ENCODE assay signal across 8 cellular contexts in genomic region chr16:23597003-23597756, GRCh38. TPM values are rescaled to one million over a fixed set of nuclear protein-coding genes. Genes with fewer than 3 reads are reported as not detected.
DNase-seq lines count a peak whose midpoint lies in the region; ATAC-seq and TF ChIP-seq lines count a peak whose summit lies in the region.

No MANE protein-coding gene starts in this region.

- H3K4me3 ChIP-seq in lower leg skin (ENCODE audit: low read depth, poor library complexity, severe bottlenecking): no peak overlapping the region

- 81 to 84% methylated on average over 11 of the region's 11 CpGs for WGBS in lower leg skin, 2 donors

- no peak for TF ChIP-seq POLR2A in lower leg skin (IDR thresholded peaks at IDR 0.05)

- peak overlapping the region; percentile 14 for H3K4me3 Mint-ChIP-seq in activated CD8-positive, alpha-beta memory T cell treated with anti-CD3 and anti-CD28 coated beads, Interleukin-2, amount 10 ng/mL, durations not matched to agents 7 days and 5 days
- peak overlapping the region; percentile 59 for H3K4me3 Mint-ChIP-seq in activated T-helper 2 cell treated with anti-CD3 and anti-CD28 coated beads, Interferon-gamma antibody, Interleukin-2, Interleukin-4, amounts not matched to agents 10 μg/mL and 5 μg/mL and 100 μg/mL, durations not matched to agents 14 hours and 24 hours and 36 hours (ENCODE audit: low read depth)

- H3K9me3 Mint-ChIP-seq in activated CD8-positive, alpha-beta memory T cell treated with anti-CD3 and anti-CD28 coated beads, Interleukin-2, amount 10 ng/mL, durations not matched to agents 7 days and 5 days (ENCODE audit: low read depth): no peaks in the 10 kb centered on the region
- H3K9me3 Mint-ChIP-seq in activated T-helper 2 cell treated with anti-CD3 and anti-CD28 coated beads, Interferon-gamma antibody, Interleukin-2, Interleukin-4, amounts not matched to agents 10 μg/mL and 5 μg/mL and 100 μg/mL, durations not matched to agents 14 hours and 24 hours and 36 hours: no peaks in the 10 kb centered on the region

- DNase-seq in activated CD8-positive, alpha-beta memory T cell treated with anti-CD3 and anti-CD28 coated beads, Interleukin-2, amount 10 ng/mL, durations not matched to agents 7 days and 5 days: peak; percentile 52
- DNase-seq in activated CD8-positive, alpha-beta memory T cell treated with anti-CD3 and anti-CD28 coated beads, Interleukin-2, amount 50 U/mL, for 48 hours: no peak
- peak; percentile 38 for DNase-seq in NCI-H460 (ENCODE audit: extremely low read depth, low read depth)
- peak; percentile 12 for DNase-seq in activated T-helper 2 cell treated with anti-CD3 and anti-CD28 coated beads, Interferon-gamma antibody, Interleukin-2, Interleukin-4, amounts not matched to agents 10 μg/mL and 5 μg/mL and 100 μg/mL, durations not matched to agents 14 hours and 24 hours and 36 hours (ENCODE audit: low spot score)
- peak; percentile 88 for DNase-seq in islet precursor cell
- no peak for DNase-seq in lower leg skin (ENCODE audit: low spot score in 2 of 2)
- no peak for DNase-seq in omental fat pad (ENCODE audit: low spot score)
- no peak for DNase-seq in dedifferentiated amniotic fluid mesenchymal stem cell (ENCODE audit: extremely low spot score)

- no peaks in the 10 kb centered on the region for H3K27me3 Mint-ChIP-seq in activated CD8-positive, alpha-beta memory T cell treated with anti-CD3 and anti-CD28 coated beads, Interleukin-2, amount 10 ng/mL, durations not matched to agents 7 days and 5 days
- no peaks in the 10 kb centered on the region for H3K27me3 Mint-ChIP-seq in activated T-helper 2 cell treated with anti-CD3 and anti-CD28 coated beads, Interferon-gamma antibody, Interleukin-2, Interleukin-4, amounts not matched to agents 10 μg/mL and 5 μg/mL and 100 μg/mL, durations not matched to agents 14 hours and 24 hours and 36 hours (ENCODE audit: low read depth)

- CTCF ChIA-PET in activated CD8-positive, alpha-beta memory T cell treated with anti-CD3 and anti-CD28 coated beads, Interleukin-2, amount 10 ng/mL, durations not matched to agents 7 days and 5 days (lab: Charles Lee): interaction anchor here (0.6 to 3.3 kb wide), 22 partner anchors 13 to 172 kb away, joined by 3 to 18 read pairs (median 3); partner anchors contain the start of genes DCTN5, EARS2, PALB2 and UBFD1

- peaks cover 21% of the 10 kb centered on the region for H3K4me1 Mint-ChIP-seq in activated CD8-positive, alpha-beta memory T cell treated with anti-CD3 and anti-CD28 coated beads, Interleukin-2, amount 10 ng/mL, durations not matched to agents 7 days and 5 days
- peaks cover 11% of the 10 kb centered on the region for H3K4me1 Mint-ChIP-seq in activated T-helper 2 cell treated with anti-CD3 and anti-CD28 coated beads, Interferon-gamma antibody, Interleukin-2, Interleukin-4, amounts not matched to agents 10 μg/mL and 5 μg/mL and 100 μg/mL, durations not matched to agents 14 hours and 24 hours and 36 hours (ENCODE audit: low read depth)

- ATAC-seq in activated CD8-positive, alpha-beta memory T cell treated with anti-CD3 and anti-CD28 coated beads, Interleukin-2, amount 10 ng/mL, durations not matched to agents 7 days and 5 days: no peak
- ATAC-seq in omental fat pad (ENCODE audit: low FRiP score): no peak

- H3K36me3 Mint-ChIP-seq in activated CD8-positive, alpha-beta memory T cell treated with anti-CD3 and anti-CD28 coated beads, Interleukin-2, amount 10 ng/mL, durations not matched to agents 7 days and 5 days: peaks cover 8% of the 10 kb centered on the region
- H3K36me3 Mint-ChIP-seq in activated T-helper 2 cell treated with anti-CD3 and anti-CD28 coated beads, Interferon-gamma antibody, Interleukin-2, Interleukin-4, amounts not matched to agents 10 μg/mL and 5 μg/mL and 100 μg/mL, durations not matched to agents 14 hours and 24 hours and 36 hours (ENCODE audit: low read depth): peaks cover 28% of the 10 kb centered on the region

- peak overlapping the region; percentile 67 for H3K27ac Mint-ChIP-seq in activated CD8-positive, alpha-beta memory T cell treated with anti-CD3 and anti-CD28 coated beads, Interleukin-2, amount 10 ng/mL, durations not matched to agents 7 days and 5 days
- H3K27ac Mint-ChIP-seq in activated T-helper 2 cell treated with anti-CD3 and anti-CD28 coated beads, Interferon-gamma antibody, Interleukin-2, Interleukin-4, amounts not matched to agents 10 μg/mL and 5 μg/mL and 100 μg/mL, durations not matched to agents 14 hours and 24 hours and 36 hours: no peak overlapping the region

- intact Hi-C loops in activated T-helper 2 cell treated with anti-CD3 and anti-CD28 coated beads, Interferon-gamma antibody, Interleukin-2, Interleukin-4, amounts not matched to agents 10 μg/mL and 5 μg/mL and 100 μg/mL, durations not matched to agents 14 hours and 24 hours and 36 hours (cut with micrococcal nuclease): loop anchor here (10.0 kb wide), 1 partner anchor 92 kb away; no protein-coding TSS in a partner anchor
- intact Hi-C loops in lower leg skin (cut with DNase I; ENCODE audit: low total_unique reads): no loop called here

- TF ChIP-seq CTCF in lower leg skin (IDR thresholded peaks at IDR 0.05) (peak in 1 of 3 donors; percentile 22), omental fat pad (IDR thresholded peaks at IDR 0.05) (no peak)

RNA-seq across cellular contexts. Expression of gene NDUFAB1, which starts 1.1 kb away (rescaled TPM):
- total RNA-seq in activated CD8-positive, alpha-beta memory T cell treated with anti-CD3 and anti-CD28 coated beads, Interleukin-2, amount 10 ng/mL, durations not matched to agents 7 days and 5 days: 100 to 1,000 TPM in 1 of 2 experiments, 10 to 100 TPM in 1; 90.2 to 111 TPM
- total RNA-seq in NCI-H460 (2014; rRNA removed; shearing (Covaris generic)): 195 and 207 TPM in 2 replicates
- 233 and 295 TPM in 2 replicates for polyA plus RNA-seq in NCI-H460 (2014; cell fraction: nucleus; rRNA removed)
- 132 and 142 TPM in 2 replicates for total RNA-seq in activated T-helper 2 cell treated with anti-CD3 and anti-CD28 coated beads, Interferon-gamma antibody, Interleukin-2, Interleukin-4, amounts not matched to agents 10 μg/mL and 5 μg/mL and 100 μg/mL, durations not matched to agents 14 hours and 24 hours and 36 hours
- total RNA-seq in lower leg skin: 10 to 100 TPM; 47.8 to 77.8 (median 56.7) TPM
- 10 to 100 TPM; 48.5 to 92.6 (median 73.4) TPM for total RNA-seq in omental fat pad

RNA-seq across cellular contexts. Expression of gene UBFD1, which starts 39.7 kb away (rescaled TPM):
- total RNA-seq in activated CD8-positive, alpha-beta memory T cell treated with anti-CD3 and anti-CD28 coated beads, Interleukin-2, amount 10 ng/mL, durations not matched to agents 7 days and 5 days: 10 to 100 TPM; 46.1 to 64.7 TPM
- 57.4 and 59.6 TPM in 2 replicates for total RNA-seq in NCI-H460 (2014; rRNA removed; shearing (Covaris generic))
- 102 and 155 TPM in 2 replicates for polyA plus RNA-seq in NCI-H460 (2014; cell fraction: nucleus; rRNA removed)
- 57.7 and 62.5 TPM in 2 replicates for total RNA-seq in activated T-helper 2 cell treated with anti-CD3 and anti-CD28 coated beads, Interferon-gamma antibody, Interleukin-2, Interleukin-4, amounts not matched to agents 10 μg/mL and 5 μg/mL and 100 μg/mL, durations not matched to agents 14 hours and 24 hours and 36 hours
- total RNA-seq in lower leg skin (10 to 100 TPM; 32.5 to 61.3 (median 42.7) TPM), omental fat pad (10 to 100 TPM; 55.8 to 89.1 (median 66.5) TPM)

RNA-seq across cellular contexts. Expression of gene EARS2, which starts 40.0 kb away (rescaled TPM):
- 10 to 100 TPM; 14.3 to 15.9 TPM for total RNA-seq in activated CD8-positive, alpha-beta memory T cell treated with anti-CD3 and anti-CD28 coated beads, Interleukin-2, amount 10 ng/mL, durations not matched to agents 7 days and 5 days
- total RNA-seq in NCI-H460 (2014; rRNA removed; shearing (Covaris generic)): 28.9 and 32.4 TPM in 2 replicates
- polyA plus RNA-seq in NCI-H460 (2014; cell fraction: nucleus; rRNA removed): 73.5 and 174 TPM in 2 replicates
- total RNA-seq in activated T-helper 2 cell treated with anti-CD3 and anti-CD28 coated beads, Interferon-gamma antibody, Interleukin-2, Interleukin-4, amounts not matched to agents 10 μg/mL and 5 μg/mL and 100 μg/mL, durations not matched to agents 14 hours and 24 hours and 36 hours: 25.3 and 26.6 TPM in 2 replicates
- 10 to 100 TPM; 16.8 to 27.1 (median 20.7) TPM for total RNA-seq in lower leg skin
- 10 to 100 TPM; 18.1 to 24.3 (median 21.4) TPM for total RNA-seq in omental fat pad

RNA-seq across cellular contexts. Expression of gene PALB2, which starts 43.9 kb away (rescaled TPM):
- total RNA-seq in activated CD8-positive, alpha-beta memory T cell treated with anti-CD3 and anti-CD28 coated beads, Interleukin-2, amount 10 ng/mL, durations not matched to agents 7 days and 5 days: 10 to 100 TPM; 23.0 to 26.4 TPM
- total RNA-seq in NCI-H460 (2014; rRNA removed; shearing (Covaris generic)): 22.1 and 22.4 TPM in 2 replicates
- 10.0 and 12.7 TPM in 2 replicates for polyA plus RNA-seq in NCI-H460 (2014; cell fraction: nucleus; rRNA removed)
- 25.6 and 30.8 TPM in 2 replicates for total RNA-seq in activated T-helper 2 cell treated with anti-CD3 and anti-CD28 coated beads, Interferon-gamma antibody, Interleukin-2, Interleukin-4, amounts not matched to agents 10 μg/mL and 5 μg/mL and 100 μg/mL, durations not matched to agents 14 hours and 24 hours and 36 hours
- total RNA-seq in lower leg skin (10 to 100 TPM; 10.9 to 16.3 (median 13.0) TPM), omental fat pad (10 to 100 TPM in 3 of 4 donors, 1 to 10 TPM in 1; 6.3 to 13.8 (median 11.9) TPM)

RNA-seq across cellular contexts. Expression of gene DCTN5, which starts 44.1 kb away (rescaled TPM):
- 10 to 100 TPM; 80.4 to 95.9 TPM for total RNA-seq in activated CD8-positive, alpha-beta memory T cell treated with anti-CD3 and anti-CD28 coated beads, Interleukin-2, amount 10 ng/mL, durations not matched to agents 7 days and 5 days
- total RNA-seq in NCI-H460 (2014; rRNA removed; shearing (Covaris generic)): 40.3 and 49.1 TPM in 2 replicates
- polyA plus RNA-seq in NCI-H460 (2014; cell fraction: nucleus; rRNA removed): 35.9 and 45.1 TPM in 2 replicates
- 86.5 and 88.4 TPM in 2 replicates for total RNA-seq in activated T-helper 2 cell treated with anti-CD3 and anti-CD28 coated beads, Interferon-gamma antibody, Interleukin-2, Interleukin-4, amounts not matched to agents 10 μg/mL and 5 μg/mL and 100 μg/mL, durations not matched to agents 14 hours and 24 hours and 36 hours
- total RNA-seq in lower leg skin (10 to 100 TPM; 37.4 to 54.0 (median 46.7) TPM), omental fat pad (10 to 100 TPM; 34.0 to 43.1 (median 38.0) TPM)

Comparison
In these comparisons a context has a peak if more than half of its experiments do, and no peak if none do; other contexts are left out.
1. DNase-seq: peak in activated CD8-positive, alpha-beta memory T cell treated with anti-CD3 and anti-CD28 coated beads, Interleukin-2, amount 10 ng/mL, durations not matched to agents 7 days and 5 days (single experiment), NCI-H460 (single experiment), activated T-helper 2 cell treated with anti-CD3 and anti-CD28 coated beads, Interferon-gamma antibody, Interleukin-2, Interleukin-4, amounts not matched to agents 10 μg/mL and 5 μg/mL and 100 μg/mL, durations not matched to agents 14 hours and 24 hours and 36 hours (single experiment) and islet precursor cell (single experiment); none in activated CD8-positive, alpha-beta memory T cell treated with anti-CD3 and anti-CD28 coated beads, Interleukin-2, amount 50 U/mL, for 48 hours (single experiment), lower leg skin (0 of 2), omental fat pad (single experiment) and dedifferentiated amniotic fluid mesenchymal stem cell (single experiment).